1 cellular context compared by ENCODE assay signal in the genomic region with DNA sequence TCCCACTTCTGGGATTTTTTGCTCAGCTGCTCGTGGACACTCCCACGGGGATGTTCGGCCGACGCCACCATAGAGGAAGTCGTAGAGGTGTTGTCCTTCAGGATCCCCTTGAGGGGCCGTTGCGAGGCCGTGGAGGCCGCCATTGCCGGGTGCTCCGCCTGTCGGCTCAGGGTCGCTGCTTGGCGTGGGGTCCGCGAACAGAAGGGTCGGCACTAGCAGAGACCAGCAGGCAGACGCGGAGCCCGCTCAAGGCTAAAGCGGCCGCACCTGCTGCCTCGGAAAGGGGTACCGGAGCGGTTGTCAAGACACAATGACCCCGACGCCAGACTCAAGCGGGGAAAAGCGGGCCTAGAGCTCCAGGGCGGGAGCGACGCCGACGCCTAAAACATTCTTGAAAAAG.
A peak's percentile ranks its signal among the peaks of the same experiment; 100 is the strongest.
TF ChIP-seq lines count a peak whose summit lies in the region.

No MANE protein-coding gene starts in this region.

TF ChIP-seq in HepG2, 621 proteins besides CTCF, POLR2A, EP300 and RAD21:
- TF ChIP-seq SMARCC2 (IDR thresholded peaks at IDR 0.05) (no peak), HNRNPLL (IDR thresholded peaks at IDR 0.05; ENCODE audit: low read depth, low read length, poor library complexity, severe bottlenecking) (peak; percentile 19)
